Comparison of ENCODE assay signal across 1 cellular context in the genomic region with DNA sequence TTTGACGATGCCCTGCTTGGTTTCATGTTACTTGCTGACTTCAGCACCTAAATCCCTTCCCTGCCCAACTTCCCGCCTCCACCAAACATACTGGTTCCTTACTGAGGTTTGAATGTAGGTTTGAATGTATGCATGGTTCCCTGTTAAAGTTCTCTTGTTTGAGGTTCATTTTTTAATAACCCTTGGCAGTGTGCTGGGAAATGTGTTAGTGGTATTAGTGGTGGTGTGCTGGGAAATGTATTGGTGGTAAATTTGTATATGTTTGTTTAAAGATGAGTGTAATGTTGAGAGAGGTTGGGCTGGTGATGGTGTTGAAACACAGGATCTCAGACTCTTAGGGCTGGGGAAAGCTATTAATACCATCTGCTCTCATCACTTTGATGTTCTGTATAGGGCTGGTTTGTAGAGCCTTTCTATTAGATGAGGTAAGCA.
TF ChIP-seq lines count a peak whose summit lies in the region.

No MANE protein-coding gene starts in this region.

TF ChIP-seq in IMR-90, 13 proteins besides CTCF, POLR2A, EP300 and RAD21 (continued from another document):
- TF ChIP-seq ELK1 (IDR thresholded peaks at IDR 0.05; ENCODE audit: borderline replicate concordance, low read depth, low read length) (no peak), USF2 (IDR thresholded peaks at IDR 0.05; ENCODE audit: low read depth, low read length) (no peak), BHLHE40 (IDR thresholded peaks at IDR 0.05; ENCODE audit: low read depth, low read length) (peak; percentile 59; the same call in 1 of the 2 replicates)
